In the genomic region with DNA sequence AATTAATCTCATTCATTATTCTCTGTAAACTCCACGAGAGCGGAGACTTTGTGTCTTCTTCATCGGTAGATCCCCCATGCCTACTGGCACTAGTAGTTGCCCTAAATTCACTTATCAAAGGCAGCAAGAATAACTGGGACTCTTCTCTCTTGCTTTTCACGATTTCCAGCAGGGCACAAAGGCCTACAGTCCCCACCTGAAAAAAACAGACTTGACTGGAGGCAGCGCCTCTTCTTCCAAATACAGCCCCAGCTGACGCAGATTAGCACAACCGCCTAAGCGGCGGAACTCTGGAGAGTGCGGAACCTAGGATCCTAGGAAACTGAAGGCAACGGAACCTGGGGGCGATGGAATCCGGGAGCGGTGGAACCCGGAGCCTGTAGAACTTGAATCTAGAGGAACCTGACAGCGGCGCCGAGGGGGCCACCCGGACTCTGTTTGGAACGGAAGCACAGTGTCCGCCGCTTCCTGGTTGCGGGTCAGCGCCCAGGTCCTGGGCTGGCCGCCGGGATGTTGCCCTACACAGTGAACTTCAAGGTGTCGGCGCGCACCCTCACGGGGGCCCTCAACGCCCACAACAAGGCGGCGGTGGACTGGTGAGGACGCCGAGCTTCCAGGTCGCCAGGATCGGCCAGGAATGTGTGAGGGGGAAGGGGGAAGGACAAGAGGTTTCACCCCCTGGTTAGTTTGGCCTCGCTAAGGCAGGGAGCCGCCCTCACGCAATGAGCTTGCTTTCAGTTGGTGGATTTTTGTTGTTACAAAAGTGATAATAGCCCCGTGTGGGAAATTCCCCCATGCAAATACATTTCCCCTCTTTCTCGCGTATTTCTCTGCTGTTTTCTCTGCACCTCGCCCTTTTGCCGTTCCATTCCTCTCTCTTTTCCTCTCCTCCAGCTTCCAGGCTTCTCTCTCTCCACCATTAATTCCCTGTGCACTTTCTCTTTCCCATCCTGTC, we compare ENCODE assay signal across 8 cellular contexts. TPM values are rescaled to one million over a fixed set of nuclear protein-coding genes. Genes with fewer than 3 reads are reported as not detected.
A peak's percentile ranks its signal among the peaks of the same experiment; 100 is the strongest.
DNase-seq lines count a peak whose midpoint lies in the region; ATAC-seq and TF ChIP-seq lines count a peak whose summit lies in the region.

WDR11 (plus strand) TSS at position 452 of the 955 bp plus-strand sequence; CDS start at position 511, 59 bp downstream.

- CTCF ChIA-PET in Calu3 (lab: Charles Lee) = no interaction called here

- H3K9me3 ChIP-seq in OCI-LY1 (ENCODE audit: low read length) = no peaks in the 10 kb centered on the region

- H3K9me3 Mint-ChIP-seq in Calu3 (ENCODE audit: low read depth, unreplicated experiment) = no peaks in the 10 kb centered on the region
- no peaks in the 10 kb centered on the region for H3K9me3 Mint-ChIP-seq in endothelial cell (ENCODE audit: unreplicated experiment)
- H3K9me3 Mint-ChIP-seq in mesothelial cell of epicardium = peaks cover 15% of the 10 kb centered on the region

- H3K4me1 ChIP-seq in OCI-LY1 (ENCODE audit: insufficient read depth, low read length, severe bottlenecking) = peaks cover 25% of the 10 kb centered on the region

- peak; percentile 83 for DNase-seq in Calu3
- DNase-seq in HUDEP-2 (lab: John Stamatoyannopoulos, UW; ENCODE audit: unreplicated experiment in 76 of 76) = peak; percentile 31 to 87 (median 76)
- peak; percentile 87 for DNase-seq in activated CD8-positive, alpha-beta memory T cell treated with anti-CD3 and anti-CD28 coated beads, Interleukin-2, amount 50 U/mL, for 48 hours
- peak; percentile 81 for DNase-seq in endothelial cell (ENCODE audit: low spot score)
- peak; percentile 43 to 75 for DNase-seq in mesothelial cell of epicardium (ENCODE audit: low spot score in 2 of 2, unreplicated experiment in 2 of 2)
- peak; percentile 41 to 43 for DNase-seq in stimulated activated CD8-positive, alpha-beta memory T cell treated with anti-CD3 and anti-CD28 coated beads, Interleukin-15, amount 100 ng/mL, for 4 hours (ENCODE audit: low read depth in 2 of 2)

- H3K9ac ChIP-seq in OCI-LY1 (ENCODE audit: low read length) = peak within 1 kb of the TSS; percentile 92

- no peaks in the 10 kb centered on the region for H3K9me2 ChIP-seq in OCI-LY1 (ENCODE audit: low read depth, low read length)

- H3F3A ChIP-seq in OCI-LY1 (ENCODE audit: insufficient read depth, low read length) = no peaks in the 10 kb centered on the region

- H3K36me3 ChIP-seq in OCI-LY1 (ENCODE audit: insufficient read depth, low read length) = peaks cover 25% of the 10 kb centered on the region

- BruUV-seq in Calu3 (replicated peaks; lab: Mats Ljungman, UMichigan) = no TSS peak

- H3K4me1 Mint-ChIP-seq in Calu3 (ENCODE audit: low read depth, unreplicated experiment) (peaks cover 8% of the 10 kb centered on the region), endothelial cell (ENCODE audit: unreplicated experiment) (peaks cover 19% of the 10 kb centered on the region), mesothelial cell of epicardium (peaks cover 25% of the 10 kb centered on the region)

- peak within 1 kb of the TSS; percentile 83 for H3K4me3 ChIP-seq in OCI-LY1 (ENCODE audit: low read depth, low read length, poor library complexity, severe bottlenecking)

- H3K27ac Mint-ChIP-seq in Calu3 (ENCODE audit: unreplicated experiment) (peak within 1 kb of the TSS; percentile 85), endothelial cell (ENCODE audit: unreplicated experiment) (peak within 1 kb of the TSS; percentile 89), mesothelial cell of epicardium (peak within 1 kb of the TSS; percentile 90)

- intact Hi-C loops in Calu3 (cut with micrococcal nuclease; ENCODE audit: unreplicated experiment) = no loop called here

- H3K36me3 Mint-ChIP-seq in Calu3 (ENCODE audit: insufficient read depth, unreplicated experiment) = peaks cover 15% of the 10 kb centered on the region
- H3K36me3 Mint-ChIP-seq in endothelial cell (ENCODE audit: low read depth, unreplicated experiment) = peaks cover 14% of the 10 kb centered on the region
- peaks cover 27% of the 10 kb centered on the region for H3K36me3 Mint-ChIP-seq in mesothelial cell of epicardium

- H2AFZ ChIP-seq in OCI-LY1 (ENCODE audit: low read length) = peak within 1 kb of the TSS; percentile 87

- H3K27me3 Mint-ChIP-seq in Calu3 (ENCODE audit: unreplicated experiment) (peaks cover 7% of the 10 kb centered on the region), endothelial cell (ENCODE audit: unreplicated experiment) (peaks cover 6% of the 10 kb centered on the region), mesothelial cell of epicardium (ENCODE audit: low read depth) (peaks cover 3% of the 10 kb centered on the region)

- peak within 1 kb of the TSS; percentile 81 for H3K27ac ChIP-seq in OCI-LY1 (ENCODE audit: low read depth, low read length, poor library complexity, severe bottlenecking)

- H3K79me2 ChIP-seq in OCI-LY1 (ENCODE audit: insufficient read depth, low read length) = peaks cover 21% of the 10 kb centered on the region

- H4K20me1 ChIP-seq in OCI-LY1 (ENCODE audit: insufficient read depth, low read length) = no peaks in the 10 kb centered on the region

- TF ChIP-seq CTCF in Calu3 (IDR thresholded peaks at IDR 0.05; ENCODE audit: unreplicated experiment) (no peak), OCI-LY1 (IDR thresholded peaks at IDR 0.05; ENCODE audit: low read length) (no peak), endothelial cell (IDR thresholded peaks at IDR 0.05; ENCODE audit: unreplicated experiment) (no peak), mesothelial cell of epicardium (IDR thresholded peaks at IDR 0.05; ENCODE audit: unreplicated experiment) (no peak)

- no peaks in the 10 kb centered on the region for H3K27me3 ChIP-seq in OCI-LY1 (ENCODE audit: insufficient read depth, low read length)

- ATAC-seq in GM21390 (IDR thresholded peaks at IDR 0.05; ENCODE audit: unreplicated experiment) = peak; percentile 96

- peak within 1 kb of the TSS; percentile 88 for H3K4me3 Mint-ChIP-seq in Calu3 (ENCODE audit: low read depth, unreplicated experiment)
- peak within 1 kb of the TSS; percentile 97 for H3K4me3 Mint-ChIP-seq in endothelial cell (ENCODE audit: unreplicated experiment)
- H3K4me3 Mint-ChIP-seq in mesothelial cell of epicardium = peak within 1 kb of the TSS; percentile 86

- peak within 1 kb of the TSS; percentile 100 for H3K4me2 ChIP-seq in OCI-LY1 (ENCODE audit: low read length)

RNA-seq across cellular contexts. Expression of gene WDR11, which starts in this region (rescaled TPM):
- total RNA-seq in Calu3 (2022) = 32.2 and 33.5 TPM in 2 replicates
- 61.2 TPM for total RNA-seq in endothelial cell (ENCODE audit: unreplicated experiment)
- total RNA-seq in mesothelial cell of epicardium = 71.4 to 76.0 TPM (median 73.1 TPM) in 3 replicates

Comparison
In these comparisons a context has a peak if more than half of its experiments do, and no peak if none do; other contexts are left out.
1. Peak in every context shown above with its lines: DNase-seq, ATAC-seq, H3K4me3 ChIP-seq and H3K27ac ChIP-seq.